7 cellular contexts compared by ENCODE assay signal in genomic region chr17:2181206-2181983, GRCh38.
A peak's percentile ranks its signal among the peaks of the same experiment; 100 is the strongest.
DNase-seq lines count a peak whose midpoint lies in the region; ATAC-seq and TF ChIP-seq lines count a peak whose summit lies in the region.

No MANE protein-coding gene starts in this region.

- no peak for TF ChIP-seq EP300 in transverse colon (IDR thresholded peaks at IDR 0.05; ENCODE audit: low read depth)

- peak overlapping the region; percentile 35 to 80 (median 59) for H3K27ac ChIP-seq in Peyer's patch
- peak overlapping the region; percentile 53 to 88 (median 78) for H3K27ac ChIP-seq in esophagus squamous epithelium
- H3K27ac ChIP-seq in mucosa of rectum (ENCODE audit: low read depth in 2 of 2, low read length in 2 of 2) = peak overlapping the region; percentile 66 to 80
- H3K27ac ChIP-seq in transverse colon = peak overlapping the region; percentile 76 to 87 (median 82)

- peaks cover 0 to 48% (median 2%) of the 10 kb centered on the region in 4 donors for H3K4me1 ChIP-seq in Peyer's patch
- peaks cover 21 to 78% (median 63%) of the 10 kb centered on the region in 3 donors for H3K4me1 ChIP-seq in esophagus squamous epithelium
- H3K4me1 ChIP-seq in mucosa of rectum (ENCODE audit: control insufficient read depth in 2 of 2, insufficient read depth in 2 of 2, low read length in 2 of 2) = peaks cover 16 to 33% of the 10 kb centered on the region in 2 donors
- H3K4me1 ChIP-seq in transverse colon = peaks cover 25 to 68% (median 58%) of the 10 kb centered on the region in 4 donors

- TF ChIP-seq CTCF in Peyer's patch (IDR thresholded peaks at IDR 0.05) = no peak
- TF ChIP-seq CTCF in esophagus squamous epithelium (IDR thresholded peaks at IDR 0.05) = no peak
- no peak for TF ChIP-seq CTCF in transverse colon (IDR thresholded peaks at IDR 0.05)
- TF ChIP-seq CTCF in Calu3 (IDR thresholded peaks at IDR 0.05; ENCODE audit: unreplicated experiment) = no peak

- H3K36me3 ChIP-seq in Peyer's patch (peaks cover 0 to 20% (median 0%) of the 10 kb centered on the region in 3 donors), esophagus squamous epithelium (peaks cover 4 to 64% (median 6%) of the 10 kb centered on the region in 3 donors), mucosa of rectum (ENCODE audit: control insufficient read depth in 2 of 2, insufficient read depth in 2 of 2, low read length in 2 of 2) (peaks cover 29 to 36% of the 10 kb centered on the region in 2 donors), transverse colon (peaks cover 0 to 2% (median under 1%) of the 10 kb centered on the region in 4 donors)

- no peaks in the 10 kb centered on the region for H3K27me3 Mint-ChIP-seq in activated CD8-positive, alpha-beta memory T cell treated with anti-CD3 and anti-CD28 coated beads, Interleukin-2, amount 10 ng/mL, durations not matched to agents 7 days and 5 days
- no peaks in the 10 kb centered on the region for H3K27me3 Mint-ChIP-seq in Calu3 (ENCODE audit: unreplicated experiment)

- no peaks in the 10 kb centered on the region for H3K27me3 ChIP-seq in Peyer's patch
- H3K27me3 ChIP-seq in esophagus squamous epithelium = no peaks in the 10 kb centered on the region
- H3K27me3 ChIP-seq in mucosa of rectum (ENCODE audit: control insufficient read depth in 2 of 2, insufficient read depth in 2 of 2, low read length in 2 of 2) = no peaks in the 10 kb centered on the region
- H3K27me3 ChIP-seq in transverse colon = no peaks in the 10 kb centered on the region

- in situ Hi-C loops in transverse colon (cut with MboI; ENCODE audit: low pct_ligation_motif_present in 1 of 4, low pct_unique_long_range_greater_than_20kb in 1 of 4, low sequenced_read_pairs in 3 of 4) = no loop called here

- H3K4me3 ChIP-seq in Peyer's patch (no peak overlapping the region), esophagus squamous epithelium (no peak overlapping the region), mucosa of rectum (ENCODE audit: low read length in 2 of 2) (no peak overlapping the region), transverse colon (no peak overlapping the region)

- no peak for DNase-seq in Peyer's patch
- no peak for DNase-seq in esophagus squamous epithelium (lab: John Stamatoyannopoulos, UW)
- DNase-seq in transverse colon = peak; percentile 52
- no peak for DNase-seq in activated CD8-positive, alpha-beta memory T cell treated with anti-CD3 and anti-CD28 coated beads, Interleukin-2, amount 10 ng/mL, durations not matched to agents 7 days and 5 days
- no peak for DNase-seq in Calu3
- DNase-seq in NCI-H2081 treated with DMSO at 0.1 percent for 48 hours (lab: John Stamatoyannopoulos, UW) = no peak

- intact Hi-C loops in esophagus squamous epithelium (cut with DNase I) (no loop called here), transverse colon (cut with DNase I; ENCODE audit: low total_unique reads) (no loop called here), Calu3 (cut with micrococcal nuclease; ENCODE audit: unreplicated experiment) (no loop called here)

- 57 to 64% methylated on average over 15 of the region's 15 CpGs for WGBS in esophagus squamous epithelium, 2 donors
- 57% methylated on average over 15 of the region's 15 CpGs; no CpG with 5 or more reads in 1 of the 2 donors for WGBS in transverse colon (ENCODE audit: low coverage in 1 of 2), 2 donors

- no peak overlapping the region for H3K27ac Mint-ChIP-seq in activated CD8-positive, alpha-beta memory T cell treated with anti-CD3 and anti-CD28 coated beads, Interleukin-2, amount 10 ng/mL, durations not matched to agents 7 days and 5 days
- H3K27ac Mint-ChIP-seq in Calu3 (ENCODE audit: unreplicated experiment) = no peak overlapping the region

- H3K9ac ChIP-seq in mucosa of rectum (ENCODE audit: low read depth in 1 of 2, low read length in 2 of 2) = peak overlapping the region in 1 of 2 donors; percentile 42

- H3K4me1 Mint-ChIP-seq in activated CD8-positive, alpha-beta memory T cell treated with anti-CD3 and anti-CD28 coated beads, Interleukin-2, amount 10 ng/mL, durations not matched to agents 7 days and 5 days = peaks cover 21% of the 10 kb centered on the region
- no peaks in the 10 kb centered on the region for H3K4me1 Mint-ChIP-seq in Calu3 (ENCODE audit: low read depth, unreplicated experiment)

- TF ChIP-seq POLR2A in Peyer's patch (IDR thresholded peaks at IDR 0.05) (no peak), esophagus squamous epithelium (IDR thresholded peaks at IDR 0.05) (no peak), transverse colon (IDR thresholded peaks at IDR 0.05) (no peak)

- no TSS peak for BruUV-seq in Calu3 (replicated peaks; lab: Mats Ljungman, UMichigan)

- H3K9me3 ChIP-seq in Peyer's patch (no peaks in the 10 kb centered on the region), esophagus squamous epithelium (no peaks in the 10 kb centered on the region), mucosa of rectum (ENCODE audit: control insufficient read depth in 2 of 2, low read length in 2 of 2) (no peaks in the 10 kb centered on the region), transverse colon (no peaks in the 10 kb centered on the region)

- CTCF ChIA-PET in activated CD8-positive, alpha-beta memory T cell treated with anti-CD3 and anti-CD28 coated beads, Interleukin-2, amount 10 ng/mL, durations not matched to agents 7 days and 5 days (lab: Charles Lee) = interaction anchor here (1.7 to 2.1 kb wide), 2 partner anchors 64 to 123 kb away, joined by 6 to 7 read pairs; no protein-coding TSS in a partner anchor
- CTCF ChIA-PET in Calu3 (lab: Charles Lee) = no interaction called here

- no peak overlapping the region for H3K4me3 Mint-ChIP-seq in activated CD8-positive, alpha-beta memory T cell treated with anti-CD3 and anti-CD28 coated beads, Interleukin-2, amount 10 ng/mL, durations not matched to agents 7 days and 5 days
- no peak overlapping the region for H3K4me3 Mint-ChIP-seq in Calu3 (ENCODE audit: low read depth, unreplicated experiment)

- H3K36me3 Mint-ChIP-seq in activated CD8-positive, alpha-beta memory T cell treated with anti-CD3 and anti-CD28 coated beads, Interleukin-2, amount 10 ng/mL, durations not matched to agents 7 days and 5 days = peaks cover 20% of the 10 kb centered on the region
- no peaks in the 10 kb centered on the region for H3K36me3 Mint-ChIP-seq in Calu3 (ENCODE audit: insufficient read depth, unreplicated experiment)

- H3K9me3 Mint-ChIP-seq in activated CD8-positive, alpha-beta memory T cell treated with anti-CD3 and anti-CD28 coated beads, Interleukin-2, amount 10 ng/mL, durations not matched to agents 7 days and 5 days (ENCODE audit: low read depth) = no peaks in the 10 kb centered on the region
- no peaks in the 10 kb centered on the region for H3K9me3 Mint-ChIP-seq in Calu3 (ENCODE audit: low read depth, unreplicated experiment)

- no peak for ATAC-seq in activated CD8-positive, alpha-beta memory T cell treated with anti-CD3 and anti-CD28 coated beads, Interleukin-2, amount 10 ng/mL, durations not matched to agents 7 days and 5 days
